Comparison of ENCODE assay signal across 8 cellular contexts in the genomic region with DNA sequence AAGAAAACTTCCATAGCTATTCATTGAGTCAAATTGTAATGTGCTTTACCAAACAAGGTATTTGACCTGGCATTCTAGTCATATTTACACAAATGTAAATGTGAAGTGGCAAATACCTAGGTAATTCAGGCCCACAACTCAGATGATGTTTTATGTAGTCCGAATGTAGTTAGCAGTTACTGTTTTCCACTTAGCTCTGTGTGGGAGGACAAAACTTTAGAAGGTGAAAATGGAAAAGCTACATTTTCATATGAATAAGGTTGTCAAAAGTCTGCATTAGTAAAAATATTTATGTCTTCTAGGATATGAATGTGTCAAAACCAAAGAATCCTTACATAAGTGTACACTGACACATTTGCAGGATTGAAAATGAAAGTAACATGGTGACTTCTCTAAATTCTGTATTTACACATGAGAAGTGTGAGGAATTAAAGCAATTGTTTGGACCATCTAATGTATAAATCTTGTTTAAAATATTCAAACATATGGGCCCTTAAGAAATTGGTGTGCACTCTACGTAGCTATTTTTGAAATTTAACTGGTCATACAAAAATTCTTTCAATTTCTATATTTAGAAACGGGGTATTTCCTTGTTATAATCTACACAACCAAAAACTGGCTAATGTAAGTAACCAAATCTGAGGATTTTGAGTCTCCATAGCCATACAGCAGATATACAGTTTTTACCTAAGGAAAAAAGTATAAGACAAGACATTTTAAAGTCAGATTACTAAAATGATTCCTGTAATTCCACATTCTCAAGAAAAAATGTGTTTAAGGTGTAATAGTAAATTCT. TPM values are rescaled to one million over a fixed set of nuclear protein-coding genes. Genes with fewer than 3 reads are reported as not detected.
DNase-seq lines count a peak whose midpoint lies in the region; TF ChIP-seq lines count a peak whose summit lies in the region.

No MANE protein-coding gene starts in this region.

- H3K4me1 Mint-ChIP-seq in activated T-helper 1 cell treated with anti-CD3 and anti-CD28 coated beads, Interleukin-12 subunit alpha, Interleukin-12 subunit beta, Interleukin-2, Interleukin-4 antibody, amounts not matched to agents 30 ng/mL and 10 ng/mL and 1 ng/mL, durations not matched to agents 14 hours and 24 hours and 36 hours (ENCODE audit: low read depth) = peaks cover 45% of the 10 kb centered on the region
- peaks cover 53 to 73% of the 10 kb centered on the region in 2 donors for H3K4me1 Mint-ChIP-seq in immature natural killer cell

- peaks cover 85% of the 10 kb centered on the region for H3F3A ChIP-seq in MM.1S (ENCODE audit: insufficient read depth, low read length)

- H3K27ac ChIP-seq in MM.1S (ENCODE audit: low read length) = peak overlapping the region; percentile 97
- peak overlapping the region; percentile 54 for H3K27ac ChIP-seq in thymus (ENCODE audit: low read depth)

- peak; percentile 57 for DNase-seq in EL
- DNase-seq in MM.1S = peak; percentile 85
- DNase-seq in activated T-helper 1 cell treated with anti-CD3 and anti-CD28 coated beads, Interleukin-12 subunit alpha, Interleukin-12 subunit beta, Interleukin-2, Interleukin-4 antibody, amounts not matched to agents 30 ng/mL and 10 ng/mL and 1 ng/mL, durations not matched to agents 14 hours and 24 hours and 36 hours (ENCODE audit: low spot score) = no peak
- DNase-seq in immature natural killer cell = peak; percentile 47 to 55 (median 49)
- DNase-seq in GM03348 (ENCODE audit: low spot score) = no peak
- DNase-seq in mucosa of gallbladder (ENCODE audit: low spot score) = no peak
- no peak for DNase-seq in UCSD-AML1 (lab: John Stamatoyannopoulos, UW; ENCODE audit: unreplicated experiment)

- TF ChIP-seq CTCF in MM.1S (IDR thresholded peaks at IDR 0.05; ENCODE audit: low read length) = no peak

- H3K4me2 ChIP-seq in MM.1S (ENCODE audit: low read depth, low read length) = peak overlapping the region; percentile 89

- WGBS in thymus = 3% methylated on average over 3 of the region's 3 CpGs

- peaks cover 3% of the 10 kb centered on the region for H3K27me3 Mint-ChIP-seq in activated T-helper 1 cell treated with anti-CD3 and anti-CD28 coated beads, Interleukin-12 subunit alpha, Interleukin-12 subunit beta, Interleukin-2, Interleukin-4 antibody, amounts not matched to agents 30 ng/mL and 10 ng/mL and 1 ng/mL, durations not matched to agents 14 hours and 24 hours and 36 hours (ENCODE audit: insufficient read depth)
- H3K27me3 Mint-ChIP-seq in immature natural killer cell (ENCODE audit: low read depth in 3 of 3) = peaks cover 26 to 43% (median 43%) of the 10 kb centered on the region in 3 donors

- H3K4me3 Mint-ChIP-seq in activated T-helper 1 cell treated with anti-CD3 and anti-CD28 coated beads, Interleukin-12 subunit alpha, Interleukin-12 subunit beta, Interleukin-2, Interleukin-4 antibody, amounts not matched to agents 30 ng/mL and 10 ng/mL and 1 ng/mL, durations not matched to agents 14 hours and 24 hours and 36 hours = peak overlapping the region; percentile 87
- peak overlapping the region; percentile 92 to 98 (median 96) for H3K4me3 Mint-ChIP-seq in immature natural killer cell

- no peaks in the 10 kb centered on the region for H3K9me3 Mint-ChIP-seq in activated T-helper 1 cell treated with anti-CD3 and anti-CD28 coated beads, Interleukin-12 subunit alpha, Interleukin-12 subunit beta, Interleukin-2, Interleukin-4 antibody, amounts not matched to agents 30 ng/mL and 10 ng/mL and 1 ng/mL, durations not matched to agents 14 hours and 24 hours and 36 hours
- peaks cover 0 to 2% (median 0%) of the 10 kb centered on the region in 6 donors for H3K9me3 Mint-ChIP-seq in immature natural killer cell

- H3K27ac Mint-ChIP-seq in activated T-helper 1 cell treated with anti-CD3 and anti-CD28 coated beads, Interleukin-12 subunit alpha, Interleukin-12 subunit beta, Interleukin-2, Interleukin-4 antibody, amounts not matched to agents 30 ng/mL and 10 ng/mL and 1 ng/mL, durations not matched to agents 14 hours and 24 hours and 36 hours = peak overlapping the region; percentile 97
- H3K27ac Mint-ChIP-seq in immature natural killer cell = peak overlapping the region; percentile 87 to 99 (median 96)

- H3K27me3 ChIP-seq in MM.1S (replicated peaks; ENCODE audit: insufficient read depth, low read length) = no peaks in the 10 kb centered on the region
- H3K27me3 ChIP-seq in thymus (ENCODE audit: control insufficient read depth, insufficient read depth) = no peaks in the 10 kb centered on the region

- no peaks in the 10 kb centered on the region for H4K20me1 ChIP-seq in MM.1S (ENCODE audit: insufficient read depth, low read length)

- peaks cover 89% of the 10 kb centered on the region for H3K79me2 ChIP-seq in MM.1S (ENCODE audit: low read length)

- peaks cover 5% of the 10 kb centered on the region; the same call in 1 of the 2 replicates for H3K4me1 ChIP-seq in MM.1S (ENCODE audit: low read length)
- peaks cover 8% of the 10 kb centered on the region for H3K4me1 ChIP-seq in thymus (ENCODE audit: control insufficient read depth, insufficient read depth, low read length)

- H3K36me3 ChIP-seq in MM.1S (replicated peaks; ENCODE audit: insufficient read depth, low read length) (peaks cover 15% of the 10 kb centered on the region), thymus (ENCODE audit: control insufficient read depth, insufficient read depth) (peaks cover 4% of the 10 kb centered on the region)

- H3K36me3 Mint-ChIP-seq in activated T-helper 1 cell treated with anti-CD3 and anti-CD28 coated beads, Interleukin-12 subunit alpha, Interleukin-12 subunit beta, Interleukin-2, Interleukin-4 antibody, amounts not matched to agents 30 ng/mL and 10 ng/mL and 1 ng/mL, durations not matched to agents 14 hours and 24 hours and 36 hours (ENCODE audit: low read depth) = peaks cover 46% of the 10 kb centered on the region
- peaks cover 20 to 34% (median 27%) of the 10 kb centered on the region in 3 donors for H3K36me3 Mint-ChIP-seq in immature natural killer cell

- intact Hi-C loops in activated T-helper 1 cell treated with anti-CD3 and anti-CD28 coated beads, Interleukin-12 subunit alpha, Interleukin-12 subunit beta, Interleukin-2, Interleukin-4 antibody, amounts not matched to agents 30 ng/mL and 10 ng/mL and 1 ng/mL, durations not matched to agents 14 hours and 24 hours and 36 hours (cut with micrococcal nuclease) = no loop called here

- no peaks in the 10 kb centered on the region for H3K9me2 ChIP-seq in MM.1S (replicated peaks; ENCODE audit: insufficient read depth, low read length)

- H3K9ac ChIP-seq in MM.1S (ENCODE audit: low read length) = peak overlapping the region; percentile 100

- H3K4me3 ChIP-seq in MM.1S (ENCODE audit: low read length) (peak overlapping the region; percentile 94), thymus (ENCODE audit: low read length) (peak overlapping the region; percentile 39)

- H3K9me3 ChIP-seq in MM.1S (replicated peaks; ENCODE audit: insufficient read depth, low read length) (no peaks in the 10 kb centered on the region), thymus (ENCODE audit: control insufficient read depth) (no peaks in the 10 kb centered on the region)

- no peak overlapping the region for H2AFZ ChIP-seq in MM.1S (ENCODE audit: low read length)

RNA-seq across cellular contexts. Expression of a gene that starts 5.4 kb away (rescaled TPM):
- total RNA-seq in activated T-helper 1 cell treated with anti-CD3 and anti-CD28 coated beads, Interleukin-12 subunit alpha, Interleukin-12 subunit beta, Interleukin-2, Interleukin-4 antibody, amounts not matched to agents 30 ng/mL and 10 ng/mL and 1 ng/mL, durations not matched to agents 14 hours and 24 hours and 36 hours = 54.8 and 61.9 TPM in 2 replicates
- 10 to 100 TPM in 2 of 3 donors, 1 to 10 TPM in 1; 4.4 to 17.6 (median 17.4) TPM for polyA plus RNA-seq in immature natural killer cell
- polyA plus RNA-seq in thymus = 103 TPM
- 63.0 TPM for total RNA-seq in mucosa of gallbladder

RNA-seq across cellular contexts. Expression of a gene that starts 26.6 kb away (rescaled TPM):
- 7.9 and 8.9 TPM in 2 replicates for total RNA-seq in activated T-helper 1 cell treated with anti-CD3 and anti-CD28 coated beads, Interleukin-12 subunit alpha, Interleukin-12 subunit beta, Interleukin-2, Interleukin-4 antibody, amounts not matched to agents 30 ng/mL and 10 ng/mL and 1 ng/mL, durations not matched to agents 14 hours and 24 hours and 36 hours
- under 1 TPM in 2 of 3 donors, not detected in 1; 0.37 to 0.65 TPM for polyA plus RNA-seq in immature natural killer cell
- polyA plus RNA-seq in thymus = 2.4 TPM
- total RNA-seq in mucosa of gallbladder = 0.26 TPM

Comparison
In these comparisons a context has a peak if more than half of its experiments do, and no peak if none do; other contexts are left out.
1. DNase-seq: peak in EL (single experiment), MM.1S (single experiment) and immature natural killer cell (3 of 3); none in activated T-helper 1 cell treated with anti-CD3 and anti-CD28 coated beads, Interleukin-12 subunit alpha, Interleukin-12 subunit beta, Interleukin-2, Interleukin-4 antibody, amounts not matched to agents 30 ng/mL and 10 ng/mL and 1 ng/mL, durations not matched to agents 14 hours and 24 hours and 36 hours (single experiment), GM03348 (single experiment), mucosa of gallbladder (single experiment) and UCSD-AML1 (single experiment).